ENCODE assay signal across 1 cellular context in genomic region chr1:7610936-7611335, GRCh38.
TF ChIP-seq lines count a peak whose summit lies in the region.

No MANE protein-coding gene starts in this region.

TF ChIP-seq in H1, 55 proteins besides CTCF, POLR2A, EP300 and RAD21:
- TF ChIP-seq BCL11A (IDR thresholded peaks at IDR 0.05; ENCODE audit: low read depth in 2 of 2, low read length in 2 of 2), result no peak
- TF ChIP-seq KDM1A (IDR thresholded peaks at IDR 0.05; ENCODE audit: borderline replicate concordance, low read length), result no peak
- no peak for TF ChIP-seq EZH2 (IDR thresholded peaks at IDR 0.05; ENCODE audit: low read depth, low read length, severe bottlenecking)
- no peak for TF ChIP-seq ZNF274 (IDR thresholded peaks at IDR 0.05; ENCODE audit: borderline replicate concordance, extremely low read depth, low read length)
- no peak for TF ChIP-seq SUZ12 (IDR thresholded peaks at IDR 0.05; ENCODE audit: low read length)
- no peak for TF ChIP-seq HDAC2 (IDR thresholded peaks at IDR 0.05; ENCODE audit: borderline replicate concordance in 1 of 2, low read depth in 2 of 2, low read length in 2 of 2)
- no peak for TF ChIP-seq PHF8 (conservative IDR thresholded peaks at IDR 0.05; ENCODE audit: low read depth, low read length)
- TF ChIP-seq CHD2 (IDR thresholded peaks at IDR 0.05; ENCODE audit: low read length), result no peak
- no peak for TF ChIP-seq RNF2 (IDR thresholded peaks at IDR 0.05; ENCODE audit: borderline replicate concordance, low read depth, low read length, missing control alignments, poor library complexity, severe bottlenecking)
TF ChIP-seq in H1: peak in this region for 0.
